Comparison of ENCODE assay signal across 26 cellular contexts in genomic region chr1:95518310-95518709, GRCh38.
"Had no signal": no experiment of that assay in that cellular context is flagged by ENCODE, and none has a peak within 500 bp of the region (broad histone marks: within the 10 kb centered on the region; RNA-seq: fewer than 3 reads in every experiment).

No MANE protein-coding gene starts in this region.

- H3K9me3 ChIP-seq: gastrocnemius medialis, right lobe of liver, transverse colon, upper lobe of right lung, uterus had no signal

- H3K27ac Mint-ChIP-seq: naive thymus-derived CD4-positive, alpha-beta T cell; nephron; neural progenitor cell; progenitor cell of endocrine pancreas; stimulated activated naive CD8-positive, alpha-beta T cell treated with anti-CD3 and anti-CD28 coated beads, Interleukin-15, amount 100 ng/mL, for 72 hours had no signal

- H3K27me3 Mint-ChIP-seq: progenitor cell of endocrine pancreas; stimulated activated naive CD8-positive, alpha-beta T cell treated with anti-CD3 and anti-CD28 coated beads, Interleukin-15, amount 100 ng/mL, for 72 hours had no signal

- H3K4me2 ChIP-seq: neural progenitor cell had no signal

- H2AFZ ChIP-seq: neural progenitor cell, parathyroid adenoma had no signal

- H3K36me3 ChIP-seq: gastrocnemius medialis, left lung, neural progenitor cell, right lobe of liver, suprapubic skin, transverse colon, upper lobe of right lung, uterus had no signal

- H3K27me3 ChIP-seq: dorsolateral prefrontal cortex, gastrocnemius medialis, left lung, neural progenitor cell, right lobe of liver, suprapubic skin, transverse colon, upper lobe of right lung, uterus had no signal

- H3K4me3 Mint-ChIP-seq: naive thymus-derived CD4-positive, alpha-beta T cell; nephron; neural progenitor cell; stimulated activated naive CD8-positive, alpha-beta T cell treated with anti-CD3 and anti-CD28 coated beads, Interleukin-15, amount 100 ng/mL, for 72 hours had no signal

- DNase-seq: dorsolateral prefrontal cortex; effector CD4-positive, alpha-beta T cell; foreskin fibroblast; gastrocnemius medialis; head of caudate nucleus; kidney; left lung; mesenchymal stem cell; midbrain; naive thymus-derived CD4-positive, alpha-beta T cell; right lobe of liver; small intestine; stimulated activated CD4-positive, alpha-beta T cell treated with anti-CD3 and anti-CD28 coated beads, Interleukin-15, amount 100 ng/mL, for 24 hours; stimulated activated CD4-positive, alpha-beta T cell treated with anti-CD3 and anti-CD28 coated beads, Interleukin-2, amount 100 ng/mL, for 48 hours; stimulated activated naive CD4-positive, alpha-beta T cell; stimulated activated naive CD8-positive, alpha-beta T cell treated with anti-CD3 and anti-CD28 coated beads, Interleukin-15, amount 100 ng/mL, for 72 hours; transverse colon; upper lobe of right lung; uterus had no signal

- ATAC-seq: esophagus mucosa; gastrocnemius medialis; left lung; naive thymus-derived CD4-positive, alpha-beta T cell; right lobe of liver; stimulated activated naive CD8-positive, alpha-beta T cell treated with anti-CD3 and anti-CD28 coated beads, Interleukin-15, amount 100 ng/mL, for 72 hours; upper lobe of right lung had no signal

- H3K9ac ChIP-seq: neural progenitor cell, parathyroid adenoma had no signal

- H3K4me1 Mint-ChIP-seq: naive thymus-derived CD4-positive, alpha-beta T cell; neural progenitor cell; stimulated activated naive CD8-positive, alpha-beta T cell treated with anti-CD3 and anti-CD28 coated beads, Interleukin-15, amount 100 ng/mL, for 72 hours had no signal

- H3K36me3 Mint-ChIP-seq: naive thymus-derived CD4-positive, alpha-beta T cell; neural progenitor cell had no signal

- H3K79me2 ChIP-seq: parathyroid adenoma had no signal

- H3K4me3 ChIP-seq: dorsolateral prefrontal cortex, gastrocnemius medialis, left lung, neural progenitor cell, right lobe of liver, suprapubic skin, transverse colon, upper lobe of right lung, uterus had no signal

- H3K4me1 ChIP-seq: gastrocnemius medialis, left lung, neural progenitor cell, parathyroid adenoma, right lobe of liver, suprapubic skin, transverse colon, upper lobe of right lung, uterus had no signal

- H3K27ac ChIP-seq: dorsolateral prefrontal cortex, epithelial cell of prostate, gastrocnemius medialis, left lung, neural progenitor cell, parathyroid adenoma, right lobe of liver, suprapubic skin, transverse colon, upper lobe of right lung, uterus had no signal
